Comparison of ENCODE assay signal across 21 cellular contexts in the genomic region with DNA sequence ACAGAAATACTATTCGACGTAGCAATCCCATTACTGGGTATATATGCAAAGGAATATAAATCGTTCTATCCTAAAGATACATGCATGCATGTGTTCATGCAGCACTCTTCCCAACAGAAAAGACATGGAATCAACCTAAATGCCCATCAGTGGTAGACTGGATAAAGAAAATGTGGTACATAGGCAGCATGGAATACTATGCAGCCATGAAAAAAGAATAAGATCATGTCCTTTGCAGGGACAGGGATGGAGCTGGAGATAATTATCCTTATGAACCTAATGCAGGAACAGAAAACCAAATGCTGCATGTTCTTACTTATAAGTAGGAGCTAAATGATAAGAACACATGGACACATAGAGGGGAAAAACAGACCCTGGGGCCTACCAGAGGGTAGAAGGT.
DNase-seq lines count a peak whose midpoint lies in the region; ATAC-seq, FAIRE-seq and TF ChIP-seq lines count a peak whose summit lies in the region.
"Had no signal": no experiment of that assay in that cellular context is flagged by ENCODE, and none has a peak within 500 bp of the region (broad histone marks: within the 10 kb centered on the region; RNA-seq: fewer than 3 reads in every experiment).

No MANE protein-coding gene starts in this region.

- DNase-seq in CD8-positive, alpha-beta T cell: no peak
- DNase-seq in K562 (ENCODE audit: extremely low read depth in 1 of 4, low spot score in 3 of 4): no peak
- no peak for DNase-seq in dermis blood vessel endothelial cell
- DNase-seq in NCI-H1930 (lab: John Stamatoyannopoulos, UW): no peak
- DNase-seq in CD14-positive monocyte (ENCODE audit: low spot score): no peak
- DNase-seq: 8988T; ACHN; AML-193; BE2C; Calu3; CD8-positive, alpha-beta memory T cell; DMS79 treated with DMSO at 0.1 percent for 48 hours; GF-D8; GM23248; H9; HFFc6 had no signal

- in situ Hi-C loops in K562 (cut with MboI): no loop called here

- no peak overlapping the region for H3K9ac ChIP-seq in K562 (ENCODE audit: insufficient read depth in 1 of 2, low read depth in 2 of 2, low read length in 2 of 2)
- H3K9ac ChIP-seq: BLaER1 treated with 17β-estradiol and CSF1 and Interleukin-3, amounts not matched to agents 10 nM and 100 nM; GM23248 had no signal

- H3K27me3 ChIP-seq in CD8-positive, alpha-beta T cell (ENCODE audit: insufficient read depth, low read length): no peaks in the 10 kb centered on the region
- no peaks in the 10 kb centered on the region; a peak in 1 of 5 replicates for H3K27me3 ChIP-seq in K562 (ENCODE audit: control insufficient read depth in 2 of 2, insufficient read depth in 2 of 2, low read length in 2 of 2)
- H3K27me3 ChIP-seq: BE2C; BLaER1 treated with 17β-estradiol and CSF1 and Interleukin-3, amounts not matched to agents 10 nM and 100 nM had no signal

- peaks cover 3% of the 10 kb centered on the region for H3K9me3 Mint-ChIP-seq in CD8-positive, alpha-beta T cell
- no peaks in the 10 kb centered on the region for H3K9me3 Mint-ChIP-seq in IgD-negative memory B cell
- peaks cover 0 to 6% (median 3%) of the 10 kb centered on the region in 7 donors for H3K9me3 Mint-ChIP-seq in CD14-positive monocyte
- H3K9me3 Mint-ChIP-seq: CD8-positive, alpha-beta memory T cell had no signal

- ATAC-seq in CD8-positive, alpha-beta T cell: no peak
- ATAC-seq in K562: no peak
- ATAC-seq: A549 had no signal

- no peak overlapping the region for H2AFZ ChIP-seq in K562 (ENCODE audit: low read depth, low read length)
- H2AFZ ChIP-seq: GM23248 had no signal

- H3K4me2 ChIP-seq in K562 (ENCODE audit: insufficient read depth, low read length): no peak overlapping the region
- H3K4me2 ChIP-seq: A549 had no signal

- POLR2A ChIA-PET in CD8-positive, alpha-beta T cell (lab: Charles Lee): interaction anchor here (2.0 kb wide), 1 partner anchor 354 kb away, joined by 5 read pairs; no protein-coding TSS in a partner anchor
- POLR2A ChIA-PET in K562 (lab: Yijun Ruan, JAX): interaction anchor here (0.5 to 0.7 kb wide), 2 partner anchors 36 to 430 kb away, joined by 3 to 4 read pairs; no protein-coding TSS in a partner anchor

- peak overlapping the region; percentile 24 for H3K27ac Mint-ChIP-seq in CD8-positive, alpha-beta T cell
- H3K27ac Mint-ChIP-seq in IgD-negative memory B cell (peak overlapping the region in 2 of 3 donors; percentile 4 to 61), CD14-positive monocyte (no peak overlapping the region)
- H3K27ac Mint-ChIP-seq: H9, HFFc6 had no signal

- H3K79me2 ChIP-seq in K562 (ENCODE audit: control insufficient read depth, insufficient read depth, low read length): no peaks in the 10 kb centered on the region

- H3K36me3 Mint-ChIP-seq in CD8-positive, alpha-beta T cell: peaks cover 3% of the 10 kb centered on the region
- H3K36me3 Mint-ChIP-seq in IgD-negative memory B cell (peaks cover 12% of the 10 kb centered on the region), CD14-positive monocyte (peaks cover 14 to 16% of the 10 kb centered on the region in 2 donors)

- H4K20me1 ChIP-seq in K562 (replicated peaks; ENCODE audit: control insufficient read depth, insufficient read depth, low read length): no peaks in the 10 kb centered on the region
- H4K20me1 ChIP-seq: BLaER1 treated with 17β-estradiol and CSF1 and Interleukin-3, amounts not matched to agents 10 nM and 100 nM had no signal

- 6% methylated on average over 3 of the region's 3 CpGs for whole genome bisulfite sequencing in K562 (ENCODE audit: insufficient coverage, low coverage, missing lambda C conversion rate)

- no peak for TF ChIP-seq POLR2A in K562 (conservative IDR thresholded peaks at IDR 0.05)

- TF ChIP-seq EP300 in K562 (IDR thresholded peaks at IDR 0.05; ENCODE audit: low read length): no peak

- no TSS peak for BruUV-seq in K562 (replicated peaks; lab: Mats Ljungman, UMichigan)

- H3K36me3 ChIP-seq in CD8-positive, alpha-beta T cell (ENCODE audit: insufficient read depth, low read length): peaks cover under 1% of the 10 kb centered on the region
- H3K36me3 ChIP-seq in K562 (ENCODE audit: control insufficient read depth, insufficient read depth, low read length): no peaks in the 10 kb centered on the region
- H3K36me3 ChIP-seq: BE2C had no signal

- CTCF ChIA-PET in CD8-positive, alpha-beta T cell (lab: Charles Lee): interaction anchor here (18.2 kb wide), 1 partner anchor 352 kb away, joined by 301 read pairs; no protein-coding TSS in a partner anchor
- CTCF ChIA-PET in K562 (lab: Yijun Ruan, JAX; ENCODE audit: low intra/inter-chr PET ratio): no interaction called here

- H3K4me1 Mint-ChIP-seq in CD8-positive, alpha-beta T cell (ENCODE audit: low read depth): peaks cover 32% of the 10 kb centered on the region
- H3K4me1 Mint-ChIP-seq in IgD-negative memory B cell (peaks cover 32 to 47% (median 41%) of the 10 kb centered on the region in 3 donors), CD14-positive monocyte (peaks cover 20% of the 10 kb centered on the region)

- H3K9me1 ChIP-seq in K562 (ENCODE audit: control insufficient read depth, insufficient read depth, low read length): no peaks in the 10 kb centered on the region

- H3K27me3 Mint-ChIP-seq in CD8-positive, alpha-beta T cell (ENCODE audit: low read depth): no peaks in the 10 kb centered on the region
- H3K27me3 Mint-ChIP-seq in IgD-negative memory B cell (peaks cover 3% of the 10 kb centered on the region), CD14-positive monocyte (ENCODE audit: low read depth in 3 of 3) (peaks cover 9 to 32% (median 21%) of the 10 kb centered on the region in 3 donors)
- H3K27me3 Mint-ChIP-seq: CD8-positive, alpha-beta memory T cell had no signal

- no peak overlapping the region for H3K4me3 Mint-ChIP-seq in CD8-positive, alpha-beta T cell
- H3K4me3 Mint-ChIP-seq in IgD-negative memory B cell: no peak overlapping the region
- no peak overlapping the region for H3K4me3 Mint-ChIP-seq in CD14-positive monocyte
- H3K4me3 Mint-ChIP-seq: CD8-positive, alpha-beta memory T cell; H9; HFFc6 had no signal

- H3K27ac ChIP-seq in CD8-positive, alpha-beta T cell (ENCODE audit: low read depth, low read length): no peak overlapping the region
- no peak overlapping the region for H3K27ac ChIP-seq in K562 (ENCODE audit: extremely low read depth, low read depth, low read length)
- H3K27ac ChIP-seq: A549; BLaER1 treated with 17β-estradiol and CSF1 and Interleukin-3, amounts not matched to agents 10 nM and 100 nM; GM23248 had no signal

- intact Hi-C loops in CD8-positive, alpha-beta T cell (cut with DNase I, micrococcal nuclease): loop anchor here in 1 of 2 experiments (10.0 kb wide), 1 partner anchor 1044 kb away; no protein-coding TSS in a partner anchor
- intact Hi-C loops in K562 (cut with micrococcal nuclease) (no loop called here), CD14-positive monocyte (cut with micrococcal nuclease) (loop anchor here in 1 of 2 donors (10.0 kb wide), 1 partner anchor 164 kb away; no protein-coding TSS in a partner anchor)

- no peak for TF ChIP-seq CTCF in CD8-positive, alpha-beta T cell (IDR thresholded peaks at IDR 0.05)
- TF ChIP-seq CTCF in K562 (IDR thresholded peaks at IDR 0.05 in 2 of 3, conservative IDR thresholded peaks at IDR 0.05 in 1 of 3; ENCODE audit: insufficient read depth in 2 of 3, low read depth in 1 of 3, low read length in 3 of 3) (no peak), CD14-positive monocyte (IDR thresholded peaks at IDR 0.05) (no peak)

- no peak for TF ChIP-seq RAD21 in K562 (CRISPR knock-in tag; conservative IDR thresholded peaks at IDR 0.05 in 1 of 2, IDR thresholded peaks at IDR 0.05 in 1 of 2)

- H3K4me1 ChIP-seq in CD8-positive, alpha-beta T cell (ENCODE audit: insufficient read depth, low read length): peaks cover 13% of the 10 kb centered on the region
- no peaks in the 10 kb centered on the region for H3K4me1 ChIP-seq in K562 (replicated peaks in 1 of 2; ENCODE audit: control insufficient read depth in 2 of 2, insufficient read depth in 2 of 2, low read length in 2 of 2)
- H3K4me1 ChIP-seq: A549, BE2C had no signal

- no peak overlapping the region for H3K4me3 ChIP-seq in CD8-positive, alpha-beta T cell (ENCODE audit: low read depth, low read length)
- H3K4me3 ChIP-seq in K562: no peak overlapping the region
- H3K4me3 ChIP-seq: A549; BLaER1 treated with 17β-estradiol and CSF1 and Interleukin-3, amounts not matched to agents 10 nM and 100 nM; GM23248 had no signal

- no peaks in the 10 kb centered on the region for H3K9me3 ChIP-seq in CD8-positive, alpha-beta T cell (ENCODE audit: low read length)
- no peaks in the 10 kb centered on the region for H3K9me3 ChIP-seq in K562 (replicated peaks; ENCODE audit: control insufficient read depth, insufficient read depth, low read depth, low read length)
- H3K9me3 ChIP-seq: A549, BE2C had no signal

- no peak for FAIRE-seq in K562 (lab: Jason Lieb, UNC)
- FAIRE-seq: A549, GM12892, GM19239 had no signal

TF ChIP-seq in K562, 482 proteins besides CTCF, POLR2A, EP300 and RAD21:
- TF ChIP-seq, protein P1, sequence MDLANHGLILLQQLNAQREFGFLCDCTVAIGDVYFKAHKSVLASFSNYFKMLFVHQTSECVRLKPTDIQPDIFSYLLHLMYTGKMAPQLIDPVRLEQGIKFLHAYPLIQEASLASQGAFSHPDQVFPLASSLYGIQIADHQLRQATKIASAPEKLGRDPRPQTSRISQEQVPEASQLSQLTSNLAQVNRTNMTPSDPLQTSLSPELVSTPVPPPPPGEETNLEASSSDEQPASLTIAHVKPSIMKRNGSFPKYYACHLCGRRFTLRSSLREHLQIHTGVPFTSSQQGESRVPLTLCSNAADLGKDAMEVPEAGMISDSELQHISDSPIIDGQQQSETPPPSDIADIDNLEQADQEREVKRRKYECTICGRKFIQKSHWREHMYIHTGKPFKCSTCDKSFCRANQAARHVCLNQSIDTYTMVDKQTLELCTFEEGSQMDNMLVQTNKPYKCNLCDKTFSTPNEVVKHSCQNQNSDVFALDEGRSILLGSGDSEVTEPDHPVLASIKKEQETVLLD (IDR thresholded peaks at IDR 0.05): no peak
- TF ChIP-seq ZNF146 (CRISPR knock-in tag; IDR thresholded peaks at IDR 0.05; ENCODE audit: unreplicated experiment) (peak; percentile 51), ZSCAN32 (CRISPR knock-in tag; IDR thresholded peaks at IDR 0.05) (no peak), HLTF (IDR thresholded peaks at IDR 0.05) (no peak), RBM25 (IDR thresholded peaks at IDR 0.05; ENCODE audit: low read depth, low read length, severe bottlenecking) (peak; percentile 4)
- TF ChIP-seq, protein P2, sequence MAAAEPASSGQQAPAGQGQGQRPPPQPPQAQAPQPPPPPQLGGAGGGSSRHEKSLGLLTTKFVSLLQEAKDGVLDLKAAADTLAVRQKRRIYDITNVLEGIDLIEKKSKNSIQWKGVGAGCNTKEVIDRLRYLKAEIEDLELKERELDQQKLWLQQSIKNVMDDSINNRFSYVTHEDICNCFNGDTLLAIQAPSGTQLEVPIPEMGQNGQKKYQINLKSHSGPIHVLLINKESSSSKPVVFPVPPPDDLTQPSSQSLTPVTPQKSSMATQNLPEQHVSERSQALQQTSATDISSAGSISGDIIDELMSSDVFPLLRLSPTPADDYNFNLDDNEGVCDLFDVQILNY (CRISPR knock-in tag; IDR thresholded peaks at IDR 0.05): no peak

Comparison
In these comparisons a context has a peak if more than half of its experiments do, and no peak if none do; other contexts are left out.
1. H3K27ac Mint-ChIP-seq: peak in CD8-positive, alpha-beta T cell (single experiment) and IgD-negative memory B cell (2 of 3); none in CD14-positive monocyte (0 of 7).